In genomic region chr4:62806786-62807185, GRCh38 we compare ENCODE assay signal across 25 cellular contexts.
"Had no signal": no experiment of that assay in that cellular context is flagged by ENCODE, and none has a peak within 500 bp of the region (broad histone marks: within the 10 kb centered on the region; RNA-seq: fewer than 3 reads in every experiment).

No MANE protein-coding gene starts in this region.

- H3K27me3 ChIP-seq: MG63 had no signal

- ATAC-seq: activated T-helper 17 cell treated with anti-CD3 and anti-CD28 coated beads, Interleukin-2, amount 50 U/mL, for 72 hours; T-cell had no signal

- H3K9me3 ChIP-seq: MG63 had no signal

- H3K4me3 ChIP-seq: MG63 had no signal

- FAIRE-seq: astrocyte, TTC549 had no signal

- DNase-seq: activated B cell treated with CpG ODN at 0.5 μM for 24 hours; activated CD4-positive, alpha-beta memory T cell treated with anti-CD3 and anti-CD28 coated beads for 36 hours; activated CD4-positive, alpha-beta T cell treated with anti-CD3 and anti-CD28 coated beads for 1 hour; activated CD4-positive, alpha-beta T cell treated with anti-CD3 and anti-CD28 coated beads, Interleukin-2, amount 10 ng/mL, durations not matched to agents 24 days and 14 days; activated CD8-positive, alpha-beta memory T cell treated with anti-CD3 and anti-CD28 coated beads for 24 hours; activated gamma-delta T cell; activated naive CD4-positive, alpha-beta T cell treated with anti-CD3 and anti-CD28 coated beads for 36 hours; activated T-cell treated with anti-CD3 and anti-CD28 coated beads, Interleukin-2, amount 50 U/mL, for 48 hours; amygdala; MG63; NCI-H1105; NCI-H146; NCI-H1930; NCI-H2107; NCI-H2171 treated with DMSO at 0.1 percent for 48 hours; NCI-H226; NCI-H510A; NCI-H526 treated with DMSO at 0.1 percent for 48 hours; SIG-M5; T-cell; T-helper 2 cell; T1000 had no signal

- H3K36me3 ChIP-seq: MG63 had no signal
